Comparison of ENCODE assay signal across 13 cellular contexts in genomic region chr16:9364721-9365693, GRCh38.
DNase-seq lines count a peak whose midpoint lies in the region; ATAC-seq and TF ChIP-seq lines count a peak whose summit lies in the region.
"Had no signal": no experiment of that assay in that cellular context is flagged by ENCODE, and none has a peak within 500 bp of the region (broad histone marks: within the 10 kb centered on the region; RNA-seq: fewer than 3 reads in every experiment).

No MANE protein-coding gene starts in this region.

- whole genome bisulfite sequencing in heart right ventricle, 2 donors = 57 to 58% methylated on average over 3 of the region's 3 CpGs

- TF ChIP-seq CTCF in heart right ventricle (IDR thresholded peaks at IDR 0.05) (no peak), omental fat pad (IDR thresholded peaks at IDR 0.05) (no peak), upper lobe of right lung (IDR thresholded peaks at IDR 0.05) (no peak), WERI-Rb-1 (IDR thresholded peaks at IDR 0.05; ENCODE audit: low read depth, low read length) (no peak)

- ATAC-seq in heart right ventricle = peak; percentile 86 to 95 (median 90)
- peak; percentile 93 for ATAC-seq in omental fat pad (ENCODE audit: low FRiP score)
- ATAC-seq in upper lobe of right lung = peak; percentile 89
- no peak for ATAC-seq in stimulated activated naive CD8-positive, alpha-beta T cell treated with anti-CD3 and anti-CD28 coated beads, Interleukin-15, Interleukin-2, amounts not matched to agents 100 U/mL and 50 U/mL, for 24 hours
- ATAC-seq: activated T-helper 17 cell treated with anti-CD3 and anti-CD28 coated beads, Interleukin-2, amount 50 U/mL, for 72 hours had no signal

- intact Hi-C loops in heart right ventricle (cut with DNase I) (no loop called here), upper lobe of right lung (cut with DNase I) (no loop called here)
- intact Hi-C loops in activated T-helper 2 cell treated with anti-CD3 and anti-CD28 coated beads, Interferon-gamma antibody, Interleukin-2, Interleukin-4, amounts not matched to agents 10 μg/mL and 5 μg/mL and 100 μg/mL, durations not matched to agents 14 hours and 24 hours and 36 hours (cut with micrococcal nuclease) = no loop called here

- no peaks in the 10 kb centered on the region for H3K4me1 Mint-ChIP-seq in activated T-helper 2 cell treated with anti-CD3 and anti-CD28 coated beads, Interferon-gamma antibody, Interleukin-2, Interleukin-4, amounts not matched to agents 10 μg/mL and 5 μg/mL and 100 μg/mL, durations not matched to agents 14 hours and 24 hours and 36 hours (ENCODE audit: low read depth)
- H3K4me1 Mint-ChIP-seq: activated T-helper 17 cell treated with anti-CD3 and anti-CD28 coated beads, Interleukin-2, amount 50 U/mL, for 72 hours had no signal

- H3K4me1 ChIP-seq in heart right ventricle = peaks cover 0 to 22% (median 5%) of the 10 kb centered on the region in 9 donors
- peaks cover 5% of the 10 kb centered on the region for H3K4me1 ChIP-seq in upper lobe of right lung

- H3K27ac Mint-ChIP-seq in activated T-helper 2 cell treated with anti-CD3 and anti-CD28 coated beads, Interferon-gamma antibody, Interleukin-2, Interleukin-4, amounts not matched to agents 10 μg/mL and 5 μg/mL and 100 μg/mL, durations not matched to agents 14 hours and 24 hours and 36 hours = no peak overlapping the region
- H3K27ac Mint-ChIP-seq: activated T-helper 17 cell treated with anti-CD3 and anti-CD28 coated beads, Interleukin-2, amount 50 U/mL, for 72 hours had no signal

- no peaks in the 10 kb centered on the region for H3K27me3 Mint-ChIP-seq in activated T-helper 2 cell treated with anti-CD3 and anti-CD28 coated beads, Interferon-gamma antibody, Interleukin-2, Interleukin-4, amounts not matched to agents 10 μg/mL and 5 μg/mL and 100 μg/mL, durations not matched to agents 14 hours and 24 hours and 36 hours (ENCODE audit: low read depth)
- H3K27me3 Mint-ChIP-seq: activated T-helper 17 cell treated with anti-CD3 and anti-CD28 coated beads, Interleukin-2, amount 50 U/mL, for 72 hours had no signal

- no peaks in the 10 kb centered on the region for H3K36me3 ChIP-seq in heart right ventricle
- no peaks in the 10 kb centered on the region for H3K36me3 ChIP-seq in upper lobe of right lung
- no peaks in the 10 kb centered on the region for H3K36me3 ChIP-seq in WERI-Rb-1

- no peak overlapping the region for H3K4me3 ChIP-seq in heart right ventricle
- H3K4me3 ChIP-seq in upper lobe of right lung = no peak overlapping the region
- H3K4me3 ChIP-seq in WERI-Rb-1 (ENCODE audit: low read depth, low read length) = no peak overlapping the region
- H3K4me3 ChIP-seq: skin epidermis had no signal

- H3K36me3 Mint-ChIP-seq in activated T-helper 2 cell treated with anti-CD3 and anti-CD28 coated beads, Interferon-gamma antibody, Interleukin-2, Interleukin-4, amounts not matched to agents 10 μg/mL and 5 μg/mL and 100 μg/mL, durations not matched to agents 14 hours and 24 hours and 36 hours (ENCODE audit: low read depth) = no peaks in the 10 kb centered on the region

- H3K9me3 Mint-ChIP-seq in activated T-helper 2 cell treated with anti-CD3 and anti-CD28 coated beads, Interferon-gamma antibody, Interleukin-2, Interleukin-4, amounts not matched to agents 10 μg/mL and 5 μg/mL and 100 μg/mL, durations not matched to agents 14 hours and 24 hours and 36 hours = peaks cover 8% of the 10 kb centered on the region

- no peaks in the 10 kb centered on the region for H3K9me3 ChIP-seq in heart right ventricle
- no peaks in the 10 kb centered on the region for H3K9me3 ChIP-seq in upper lobe of right lung
- peaks cover 6% of the 10 kb centered on the region for H3K9me3 ChIP-seq in WERI-Rb-1 (ENCODE audit: severe bottlenecking)

- no peak overlapping the region for H3K4me3 Mint-ChIP-seq in activated T-helper 2 cell treated with anti-CD3 and anti-CD28 coated beads, Interferon-gamma antibody, Interleukin-2, Interleukin-4, amounts not matched to agents 10 μg/mL and 5 μg/mL and 100 μg/mL, durations not matched to agents 14 hours and 24 hours and 36 hours (ENCODE audit: low read depth)
- H3K4me3 Mint-ChIP-seq: activated T-helper 17 cell treated with anti-CD3 and anti-CD28 coated beads, Interleukin-2, amount 50 U/mL, for 72 hours had no signal

- DNase-seq in heart right ventricle = peak; percentile 66 to 80
- peak; percentile 35 for DNase-seq in omental fat pad (ENCODE audit: low spot score)
- DNase-seq in upper lobe of right lung = peak; percentile 66
- DNase-seq in WERI-Rb-1 = no peak
- no peak for DNase-seq in activated T-helper 2 cell treated with anti-CD3 and anti-CD28 coated beads, Interferon-gamma antibody, Interleukin-2, Interleukin-4, amounts not matched to agents 10 μg/mL and 5 μg/mL and 100 μg/mL, durations not matched to agents 14 hours and 24 hours and 36 hours (ENCODE audit: low spot score)
- DNase-seq in stimulated activated naive CD8-positive, alpha-beta T cell treated with anti-CD3 and anti-CD28 coated beads, Interleukin-15, Interleukin-2, amounts not matched to agents 100 U/mL and 50 U/mL, for 24 hours = no peak
- DNase-seq: Calu3, foreskin fibroblast, Kasumi-1, mesenchymal stem cell had no signal

- H3K27ac ChIP-seq in angular gyrus (ENCODE audit: low read depth, low read length) (peak overlapping the region; percentile 95), heart right ventricle (peak overlapping the region in 9 of 10 donors; percentile 17 to 79 (median 55)), upper lobe of right lung (no peak overlapping the region), WERI-Rb-1 (no peak overlapping the region)
- H3K27ac ChIP-seq: skin epidermis had no signal

- H3K27me3 ChIP-seq in heart right ventricle (no peaks in the 10 kb centered on the region), upper lobe of right lung (no peaks in the 10 kb centered on the region), WERI-Rb-1 (ENCODE audit: insufficient read depth, low read depth, severe bottlenecking) (no peaks in the 10 kb centered on the region)

Comparison
In these comparisons a context has a peak if more than half of its experiments do, and no peak if none do; other contexts are left out.
1. H3K27ac ChIP-seq: peak in angular gyrus (single experiment) and heart right ventricle (9 of 10); none in upper lobe of right lung (single experiment) and WERI-Rb-1 (single experiment).
2. DNase-seq: peak in heart right ventricle (2 of 2), omental fat pad (single experiment) and upper lobe of right lung (single experiment); none in WERI-Rb-1 (single experiment), activated T-helper 2 cell treated with anti-CD3 and anti-CD28 coated beads, Interferon-gamma antibody, Interleukin-2, Interleukin-4, amounts not matched to agents 10 μg/mL and 5 μg/mL and 100 μg/mL, durations not matched to agents 14 hours and 24 hours and 36 hours (single experiment) and stimulated activated naive CD8-positive, alpha-beta T cell treated with anti-CD3 and anti-CD28 coated beads, Interleukin-15, Interleukin-2, amounts not matched to agents 100 U/mL and 50 U/mL, for 24 hours (single experiment).